Comparison of ENCODE assay signal across 20 cellular contexts in the genomic region with DNA sequence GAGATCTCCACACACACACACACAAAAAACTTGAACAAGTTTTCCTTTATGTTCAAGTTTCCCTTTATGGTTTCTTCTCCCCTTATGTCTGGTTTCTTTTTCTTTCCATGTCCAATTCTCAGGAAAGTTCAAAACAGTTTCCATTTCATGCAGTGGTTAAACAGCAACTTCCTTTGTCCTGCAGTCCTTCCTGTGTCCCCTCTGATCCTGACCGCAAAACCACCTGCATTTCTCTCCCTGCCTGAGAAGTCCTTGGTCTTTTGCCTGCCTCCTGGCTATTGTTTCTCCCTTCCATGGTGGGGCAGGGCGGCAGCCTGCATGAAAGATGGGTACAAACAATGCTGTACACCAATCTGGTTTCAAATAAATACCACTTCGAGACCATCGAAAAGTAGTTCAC. TPM values are rescaled to one million over a fixed set of nuclear protein-coding genes. Genes with fewer than 3 reads are reported as not detected.
DNase-seq lines count a peak whose midpoint lies in the region; ATAC-seq, FAIRE-seq and TF ChIP-seq lines count a peak whose summit lies in the region.
"Had no signal": no experiment of that assay in that cellular context is flagged by ENCODE, and none has a peak within 500 bp of the region (broad histone marks: within the 10 kb centered on the region; RNA-seq: fewer than 3 reads in every experiment).

No MANE protein-coding gene starts in this region.

- H3K36me3 ChIP-seq in BLaER1 (no peaks in the 10 kb centered on the region), Loucy (ENCODE audit: insufficient read depth, low read length) (no peaks in the 10 kb centered on the region), bronchial epithelial cell (ENCODE audit: control insufficient read depth, insufficient read depth, low read length) (no peaks in the 10 kb centered on the region)
- H3K36me3 ChIP-seq: Peyer's patch had no signal

- H3K4me3 ChIP-seq in BLaER1 (no peak overlapping the region), Loucy (ENCODE audit: low read length, poor library complexity, severe bottlenecking) (no peak overlapping the region), bronchial epithelial cell (ENCODE audit: low read depth, low read length) (no peak overlapping the region)
- H3K4me3 ChIP-seq: A549, GM23248, Peyer's patch, SK-N-MC had no signal

- H3K27me3 ChIP-seq in BLaER1 (no peaks in the 10 kb centered on the region), Loucy (ENCODE audit: insufficient read depth, low read length, poor library complexity, severe bottlenecking) (no peaks in the 10 kb centered on the region), bronchial epithelial cell (ENCODE audit: control insufficient read depth, insufficient read depth, low read length) (peaks cover 10% of the 10 kb centered on the region)
- H3K27me3 ChIP-seq: Peyer's patch had no signal

- H3K9ac ChIP-seq in BLaER1 (no peak overlapping the region), Loucy (ENCODE audit: low read depth, low read length, poor library complexity, severe bottlenecking) (no peak overlapping the region)
- H3K9ac ChIP-seq: GM23248 had no signal

- DNase-seq in GF-D8 (lab: John Stamatoyannopoulos, UW) (peak; percentile 60), bronchial epithelial cell (ENCODE audit: low read depth) (no peak), NCI-H446 (lab: John Stamatoyannopoulos, UW) (no peak), NOMO-1 (lab: John Stamatoyannopoulos, UW; ENCODE audit: unreplicated experiment in 2 of 2) (no peak)
- DNase-seq: COR-L47, EL, GM23248, NCI-H1092, NCI-H146, NCI-H2081 treated with DMSO at 0.1 percent for 48 hours, NCI-H510A treated with DMSO at 0.1 percent for 48 hours, Peyer's patch, Right ventricle myocardium superior, T-cell had no signal

- H2AFZ ChIP-seq in Loucy (ENCODE audit: low read length), result peak overlapping the region; percentile 25; the same call in 1 of the 2 replicates
- H2AFZ ChIP-seq: GM23248 had no signal

- no peaks in the 10 kb centered on the region for H3K79me2 ChIP-seq in Loucy (ENCODE audit: insufficient read depth, low read length)

- H3K4me1 ChIP-seq in BLaER1 (peaks cover 21% of the 10 kb centered on the region), Loucy (ENCODE audit: insufficient read depth, low read length, poor library complexity, severe bottlenecking) (peaks cover 20% of the 10 kb centered on the region)
- H3K4me1 ChIP-seq: A549 had no signal

- TF ChIP-seq CTCF in Loucy (conservative IDR thresholded peaks at IDR 0.05; ENCODE audit: low read length) (no peak), bronchial epithelial cell (IDR thresholded peaks at IDR 0.05; ENCODE audit: insufficient read depth, low read length, severe bottlenecking) (no peak)

- no peaks in the 10 kb centered on the region for H3F3A ChIP-seq in Loucy (ENCODE audit: low read depth)

- H3K9me3 ChIP-seq in BLaER1 (no peaks in the 10 kb centered on the region), Loucy (ENCODE audit: insufficient read depth, low read depth, low read length) (no peaks in the 10 kb centered on the region)
- H3K9me3 ChIP-seq: A549, Peyer's patch had no signal

- FAIRE-seq in bronchial epithelial cell (lab: Jason Lieb, UNC), result peak; percentile 79
- FAIRE-seq: A549 had no signal

- no peak overlapping the region for H3K27ac ChIP-seq in BLaER1
- H3K27ac ChIP-seq: A549, C4-2B, GM23248, Peyer's patch, SK-N-MC had no signal

- H3K4me2 ChIP-seq in BLaER1, result peak overlapping the region; percentile 56
- H3K4me2 ChIP-seq in Loucy (ENCODE audit: low read depth, low read length, poor library complexity, severe bottlenecking), result peak overlapping the region; percentile 32
- H3K4me2 ChIP-seq: A549 had no signal

- ATAC-seq in HG02571 (IDR thresholded peaks at IDR 0.05; ENCODE audit: unreplicated experiment), result no peak
- ATAC-seq: A549, T-cell had no signal

- H4K20me1 ChIP-seq in BLaER1 (no peaks in the 10 kb centered on the region), Loucy (ENCODE audit: insufficient read depth, low read length, poor library complexity, severe bottlenecking) (no peaks in the 10 kb centered on the region)

- H3K9me2 ChIP-seq in Loucy (replicated peaks; ENCODE audit: low read depth, low read length), result no peaks in the 10 kb centered on the region

RNA-seq across cellular contexts. Expression of a gene that starts 58.3 kb away (rescaled TPM):
- total RNA-seq in bronchial epithelial cell, result 11.3 and 15.7 TPM in 2 replicates
